8 cellular contexts compared by ENCODE assay signal in the genomic region with DNA sequence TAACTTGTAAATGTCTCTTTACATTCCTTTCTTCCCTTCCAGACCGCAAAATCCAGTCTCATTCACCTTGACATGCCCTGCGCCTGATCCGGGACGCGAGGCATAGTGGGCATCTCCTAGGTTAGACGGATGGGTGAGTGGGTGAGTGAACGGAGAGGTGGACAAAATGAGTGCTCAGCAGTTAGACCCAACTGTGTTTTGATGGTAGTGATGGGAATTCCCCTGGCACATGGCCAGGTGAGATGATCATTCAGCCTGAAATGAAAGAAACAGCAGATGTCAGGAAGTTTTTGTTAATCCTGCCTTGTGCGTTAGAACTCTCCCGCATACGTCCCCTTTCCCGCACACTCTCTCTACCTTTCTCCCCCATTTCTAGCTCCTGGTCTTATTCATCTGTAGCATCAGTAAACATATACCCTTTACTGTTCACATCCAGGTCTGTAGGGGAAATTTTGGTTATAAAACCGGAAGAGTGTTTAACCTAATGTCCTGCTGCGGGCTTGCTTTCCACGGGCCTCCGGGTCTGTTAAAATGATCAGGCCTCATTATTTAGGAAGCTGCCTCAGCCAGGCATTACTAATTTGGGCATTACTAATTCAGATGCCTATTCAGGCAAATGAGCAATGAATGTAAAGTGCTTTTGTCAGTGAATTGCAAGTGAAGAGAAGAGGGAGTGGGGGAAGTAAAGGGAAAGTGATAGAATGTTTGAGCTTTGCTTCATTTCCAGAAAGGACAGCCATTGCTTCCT.
DNase-seq lines count a peak whose midpoint lies in the region; ATAC-seq and TF ChIP-seq lines count a peak whose summit lies in the region.

No MANE protein-coding gene starts in this region.

- H3K27ac Mint-ChIP-seq in CD4-positive, alpha-beta memory T cell = peak overlapping the region; percentile 62 to 96 (median 88)
- peak overlapping the region; percentile 11 to 63 for H3K27ac Mint-ChIP-seq in natural killer cell
- H3K27ac Mint-ChIP-seq in progenitor cell of endocrine pancreas = no peak overlapping the region

- peak; percentile 60 for ATAC-seq in GM21619 (IDR thresholded peaks at IDR 0.05; ENCODE audit: unreplicated experiment)
- peak in 2 of 3 donors; percentile 13 to 21 for ATAC-seq in natural killer cell
- ATAC-seq in HG02973 (IDR thresholded peaks at IDR 0.05; ENCODE audit: unreplicated experiment) = no peak

- DNase-seq in CD4-positive, alpha-beta memory T cell = peak; percentile 42 to 71 (median 47)
- peak in 2 of 3 donors; percentile 57 to 68 for DNase-seq in Peyer's patch
- DNase-seq in astrocyte of the hippocampus (ENCODE audit: low read depth, low spot score) = peak; percentile 83
- DNase-seq in natural killer cell = no peak
- DNase-seq in progenitor cell of endocrine pancreas (ENCODE audit: low spot score, unreplicated experiment) = no peak
- no peak for DNase-seq in HT-29 (ENCODE audit: low spot score)

- no peaks in the 10 kb centered on the region for H3K9me3 ChIP-seq in CD4-positive, alpha-beta memory T cell (ENCODE audit: control insufficient read depth in 1 of 2, low read length in 2 of 2)
- no peaks in the 10 kb centered on the region for H3K9me3 ChIP-seq in Peyer's patch

- no peaks in the 10 kb centered on the region for H3K36me3 ChIP-seq in CD4-positive, alpha-beta memory T cell (ENCODE audit: insufficient read depth, low read length)
- no peaks in the 10 kb centered on the region for H3K36me3 ChIP-seq in Peyer's patch

- H3K9me3 Mint-ChIP-seq in CD4-positive, alpha-beta memory T cell = no peaks in the 10 kb centered on the region
- H3K9me3 Mint-ChIP-seq in natural killer cell (no peaks in the 10 kb centered on the region), progenitor cell of endocrine pancreas (ENCODE audit: low read depth) (no peaks in the 10 kb centered on the region)

- TF ChIP-seq CTCF in Peyer's patch (IDR thresholded peaks at IDR 0.05) (no peak), natural killer cell (IDR thresholded peaks at IDR 0.05) (no peak), progenitor cell of endocrine pancreas (IDR thresholded peaks at IDR 0.05; ENCODE audit: unreplicated experiment) (no peak)

- H3K4me1 Mint-ChIP-seq in CD4-positive, alpha-beta memory T cell = peaks cover 37 to 59% (median 45%) of the 10 kb centered on the region in 4 donors
- H3K4me1 Mint-ChIP-seq in natural killer cell (peaks cover 10 to 11% of the 10 kb centered on the region in 2 donors), progenitor cell of endocrine pancreas (ENCODE audit: low read depth) (peaks cover 25% of the 10 kb centered on the region)

- CTCF ChIA-PET in CD4-positive, alpha-beta memory T cell (lab: Charles Lee; ENCODE audit: partially characterized antibody) = interaction anchor here (1.0 to 1.6 kb wide), 2 partner anchors 9 to 210 kb away, joined by 3 to 4 read pairs; no protein-coding TSS in a partner anchor

- H3K27ac ChIP-seq in CD4-positive, alpha-beta memory T cell (ENCODE audit: low read depth, low read length) = peak overlapping the region; percentile 45
- H3K27ac ChIP-seq in Peyer's patch = peak overlapping the region in 3 of 4 donors; percentile 1 to 66 (median 8)

- intact Hi-C loops in CD4-positive, alpha-beta memory T cell (cut with micrococcal nuclease) = no loop called here
- intact Hi-C loops in natural killer cell (cut with micrococcal nuclease) = no loop called here

- no peaks in the 10 kb centered on the region for H3K27me3 ChIP-seq in CD4-positive, alpha-beta memory T cell (ENCODE audit: insufficient read depth, low read length)
- no peaks in the 10 kb centered on the region for H3K27me3 ChIP-seq in Peyer's patch

- peak overlapping the region; percentile 38 to 88 (median 77) for H3K4me3 Mint-ChIP-seq in CD4-positive, alpha-beta memory T cell
- H3K4me3 Mint-ChIP-seq in natural killer cell (no peak overlapping the region), progenitor cell of endocrine pancreas (ENCODE audit: low read depth) (no peak overlapping the region)

- peaks cover 33% of the 10 kb centered on the region for H3K4me1 ChIP-seq in CD4-positive, alpha-beta memory T cell (ENCODE audit: insufficient read depth, low read length)
- peaks cover 0 to 11% (median 5%) of the 10 kb centered on the region in 4 donors for H3K4me1 ChIP-seq in Peyer's patch

- no peaks in the 10 kb centered on the region for H3K27me3 Mint-ChIP-seq in CD4-positive, alpha-beta memory T cell
- H3K27me3 Mint-ChIP-seq in natural killer cell (ENCODE audit: low read depth in 2 of 2) (no peaks in the 10 kb centered on the region), progenitor cell of endocrine pancreas (no peaks in the 10 kb centered on the region)

- no peak for TF ChIP-seq POLR2A in Peyer's patch (IDR thresholded peaks at IDR 0.05)

- H3K36me3 Mint-ChIP-seq in CD4-positive, alpha-beta memory T cell = peaks cover 21 to 34% of the 10 kb centered on the region in 2 donors
- no peaks in the 10 kb centered on the region for H3K36me3 Mint-ChIP-seq in natural killer cell
- peaks cover 7% of the 10 kb centered on the region for H3K36me3 Mint-ChIP-seq in progenitor cell of endocrine pancreas (ENCODE audit: insufficient read depth)

- peak overlapping the region in 1 of 2 donors; percentile 9 for H3K4me3 ChIP-seq in CD4-positive, alpha-beta memory T cell (ENCODE audit: low read length in 2 of 2)
- H3K4me3 ChIP-seq in Peyer's patch = no peak overlapping the region

- POLR2A ChIA-PET in CD4-positive, alpha-beta memory T cell (lab: Charles Lee; ENCODE audit: partially characterized antibody) = interaction anchor here (1.2 to 1.5 kb wide), 2 partner anchors 15 to 211 kb away, joined by 3 to 4 read pairs; no protein-coding TSS in a partner anchor

Comparison
In these comparisons a context has a peak if more than half of its experiments do, and no peak if none do; other contexts are left out.
1. DNase-seq: peak in CD4-positive, alpha-beta memory T cell (5 of 5), Peyer's patch (2 of 3) and astrocyte of the hippocampus (single experiment); none in natural killer cell (single experiment), progenitor cell of endocrine pancreas (single experiment) and HT-29 (single experiment).
2. H3K4me3 Mint-ChIP-seq: peak in CD4-positive, alpha-beta memory T cell (8 of 8); none in natural killer cell (single experiment) and progenitor cell of endocrine pancreas (single experiment).